25 cellular contexts compared by ENCODE assay signal in the genomic region with DNA sequence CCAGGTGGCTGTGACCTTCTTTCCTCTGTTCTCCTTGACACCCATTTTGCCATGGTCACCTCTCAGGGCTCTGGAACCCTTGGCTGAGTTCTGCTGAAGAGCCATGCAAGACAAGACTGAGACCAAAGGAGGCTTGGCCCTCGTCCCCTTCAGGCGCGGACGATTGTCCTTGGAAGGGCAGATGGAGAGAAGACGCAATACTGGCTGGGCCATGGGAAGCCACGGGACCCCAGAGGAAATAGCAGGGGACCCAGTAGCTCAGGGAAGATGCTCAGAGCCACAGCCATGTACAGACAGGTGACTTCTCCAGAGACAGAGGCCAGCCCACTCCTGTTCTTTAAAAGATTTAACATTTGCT.
"Had no signal": no experiment of that assay in that cellular context is flagged by ENCODE, and none has a peak within 500 bp of the region (broad histone marks: within the 10 kb centered on the region; RNA-seq: fewer than 3 reads in every experiment).

No MANE protein-coding gene starts in this region.

- H3K4me1 Mint-ChIP-seq: activated CD4-positive, alpha-beta memory T cell treated with anti-CD3 and anti-CD28 coated beads, Interleukin-2, amount 10 ng/mL, durations not matched to agents 7 days and 5 days; activated CD4-positive, alpha-beta T cell treated with anti-CD3 and anti-CD28 coated beads for 36 hours; activated T-helper 17 cell treated with anti-CD3 and anti-CD28 coated beads, Interleukin-2, amount 50 U/mL, for 72 hours had no signal

- H3K4me3 ChIP-seq: SJCRH30 had no signal

- H3K9me3 ChIP-seq: SJCRH30, SK-N-SH had no signal

- H3K27ac Mint-ChIP-seq: activated CD4-positive, alpha-beta memory T cell treated with anti-CD3 and anti-CD28 coated beads, Interleukin-2, amount 10 ng/mL, durations not matched to agents 7 days and 5 days; activated CD4-positive, alpha-beta T cell treated with anti-CD3 and anti-CD28 coated beads for 36 hours; activated naive CD4-positive, alpha-beta T cell treated with anti-CD3 and anti-CD28 coated beads for 36 hours; activated naive CD8-positive, alpha-beta T cell; activated T-helper 17 cell treated with anti-CD3 and anti-CD28 coated beads, Interleukin-2, amount 50 U/mL, for 72 hours; brain had no signal

- ATAC-seq: activated CD4-positive, alpha-beta T cell treated with anti-CD3 and anti-CD28 coated beads for 36 hours; activated T-helper 17 cell treated with anti-CD3 and anti-CD28 coated beads, Interleukin-2, amount 50 U/mL, for 72 hours had no signal

- H3K36me3 Mint-ChIP-seq: activated naive CD8-positive, alpha-beta T cell; brain had no signal

- H3K4me1 ChIP-seq: SJCRH30 had no signal

- H3K36me3 ChIP-seq: SJCRH30 had no signal

- H3K9me3 Mint-ChIP-seq: activated CD4-positive, alpha-beta memory T cell treated with anti-CD3 and anti-CD28 coated beads, Interleukin-2, amount 10 ng/mL, durations not matched to agents 7 days and 5 days; activated naive CD4-positive, alpha-beta T cell treated with anti-CD3 and anti-CD28 coated beads for 36 hours; activated T-helper 17 cell treated with anti-CD3 and anti-CD28 coated beads, Interleukin-2, amount 50 U/mL, for 72 hours had no signal

- H3K9me2 ChIP-seq: SK-N-SH had no signal

- H3K4me3 Mint-ChIP-seq: activated CD4-positive, alpha-beta memory T cell treated with anti-CD3 and anti-CD28 coated beads, Interleukin-2, amount 10 ng/mL, durations not matched to agents 7 days and 5 days; activated CD4-positive, alpha-beta T cell treated with anti-CD3 and anti-CD28 coated beads for 36 hours; activated naive CD4-positive, alpha-beta T cell treated with anti-CD3 and anti-CD28 coated beads for 36 hours; activated naive CD8-positive, alpha-beta T cell; activated T-helper 17 cell treated with anti-CD3 and anti-CD28 coated beads, Interleukin-2, amount 50 U/mL, for 72 hours; brain had no signal

- H3K4me2 ChIP-seq: SK-N-SH had no signal

- H3K27ac ChIP-seq: SJCRH30, VCaP had no signal

- DNase-seq: activated CD4-positive, alpha-beta memory T cell treated with anti-CD3 and anti-CD28 coated beads, Interleukin-2, amount 10 ng/mL, durations not matched to agents 7 days and 5 days; activated CD4-positive, alpha-beta T cell treated with anti-CD3 and anti-CD28 coated beads for 36 hours; activated CD4-positive, alpha-beta T cell treated with anti-CD3 and anti-CD28 coated beads, Interleukin-2, amount 50 U/mL, for 1 hour; activated gamma-delta T cell; activated naive CD4-positive, alpha-beta T cell treated with anti-CD3 and anti-CD28 coated beads for 36 hours; activated T-cell treated with anti-CD3 and anti-CD28 coated beads for 4 hours; activated T-cell treated with anti-CD3 and anti-CD28 coated beads, Interleukin-2, amount 50 U/mL, for 48 hours; amygdala; Kasumi-1; KBM-7; NCI-H146; NCI-H187 treated with DMSO at 0.1 percent for 48 hours; NCI-H2081 treated with DMSO at 0.1 percent for 48 hours; NCI-H446; NCI-H524; Right ventricle myocardium superior; RPMI8226; SJCRH30; SK-N-SH; T-helper 1 cell had no signal

- H3K9ac ChIP-seq: SK-N-SH had no signal

- H3K27me3 Mint-ChIP-seq: activated CD4-positive, alpha-beta memory T cell treated with anti-CD3 and anti-CD28 coated beads, Interleukin-2, amount 10 ng/mL, durations not matched to agents 7 days and 5 days; activated CD4-positive, alpha-beta T cell treated with anti-CD3 and anti-CD28 coated beads for 36 hours had no signal

- FAIRE-seq: astrocyte had no signal
